27 cellular contexts compared by ENCODE assay signal in the genomic region with DNA sequence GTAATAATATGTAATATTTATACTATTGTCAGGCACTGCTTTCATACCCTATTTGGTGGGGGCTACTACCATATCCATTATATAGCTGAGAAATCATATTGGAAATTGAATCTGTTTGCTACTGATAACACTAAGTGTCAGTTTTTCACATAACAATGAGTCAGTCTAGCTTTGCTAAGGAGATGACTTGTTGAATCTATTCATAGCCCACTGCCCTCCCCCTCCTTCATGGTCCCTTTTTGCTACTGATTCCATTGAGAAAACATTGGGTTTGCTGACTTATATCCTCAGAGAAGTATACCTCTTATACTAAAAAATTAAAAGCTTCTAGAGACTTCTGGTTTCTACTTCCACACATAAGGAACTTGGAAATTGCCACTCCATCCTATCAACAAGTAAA.
"Had no signal": no experiment of that assay in that cellular context is flagged by ENCODE, and none has a peak within 500 bp of the region (broad histone marks: within the 10 kb centered on the region; RNA-seq: fewer than 3 reads in every experiment).

No MANE protein-coding gene starts in this region.

- H3K4me1 ChIP-seq: left lung, right atrium auricular region, right lobe of liver, stomach, testis, thyroid gland, upper lobe of right lung, uterus had no signal

- H3K4me3 ChIP-seq: left lung, lung, mucosa of descending colon, ovary, right atrium auricular region, right lobe of liver, skin epidermis, stomach, testis, thyroid gland, upper lobe of right lung, uterus had no signal

- H3K9me3 ChIP-seq: left lung, mucosa of descending colon, ovary, right atrium auricular region, right lobe of liver, stomach, testis, thyroid gland, upper lobe of right lung, uterus had no signal

- H3K27me3 ChIP-seq: left lung, ovary, right atrium auricular region, right lobe of liver, stomach, testis, thyroid gland, upper lobe of right lung, uterus had no signal

- ATAC-seq: left colon; left lung; mucosa of descending colon; naive thymus-derived CD4-positive, alpha-beta T cell; natural killer cell treated with Interleukin-12 subunit alpha and Interleukin-12 subunit beta and Interleukin-15 and Interleukin-18, amount 100 ng/mL, for 72 hours; right lobe of liver; stimulated activated naive B cell treated with anti-CD40 and anti-IgM and Interleukin-4, amounts not matched to agents 10 μg/mL and 1 μg/mL and 100 μg/mL, for 72 hours; stimulated activated naive CD8-positive, alpha-beta T cell treated with anti-CD3 and anti-CD28 coated beads, Interleukin-15, Interleukin-2, amounts not matched to agents 100 U/mL and 50 U/mL, for 24 hours; upper lobe of right lung had no signal

- H3K27ac ChIP-seq: left lung, ovary, right atrium auricular region, right lobe of liver, skin epidermis, stomach, testis, thyroid gland, upper lobe of right lung, uterus had no signal

- FAIRE-seq: islet of Langerhans, kidney had no signal

- DNase-seq: hippocampal formation; kidney; left colon; left lung; mesendoderm; midbrain; mucosa of descending colon; naive thymus-derived CD4-positive, alpha-beta T cell; ovary; right lobe of liver; stimulated activated CD4-positive, alpha-beta T cell treated with anti-CD3 and anti-CD28 coated beads, Interleukin-12 subunit alpha, Interleukin-12 subunit beta, amount 100 ng/mL, for 4 hours; stimulated activated CD4-positive, alpha-beta T cell treated with anti-CD3 and anti-CD28 coated beads, Interleukin-15, amount 100 ng/mL, for 24 hours; stimulated activated CD4-positive, alpha-beta T cell treated with anti-CD3 and anti-CD28 coated beads, Interleukin-2, amount 100 ng/mL, for 24 hours; stimulated activated CD4-positive, alpha-beta T cell treated with anti-CD3 and anti-CD28 coated beads, Interleukin-4, amount 100 ng/mL, for 1 hour; stimulated activated naive B cell treated with anti-CD40 and anti-IgM and Interleukin-4, amounts not matched to agents 10 μg/mL and 1 μg/mL and 100 μg/mL, for 72 hours; stimulated activated naive CD8-positive, alpha-beta T cell treated with anti-CD3 and anti-CD28 coated beads, Interleukin-15, Interleukin-2, amounts not matched to agents 100 U/mL and 50 U/mL, for 24 hours; stomach; testis; thyroid gland; trophoblast cell; upper lobe of right lung; uterus had no signal

- H3K36me3 ChIP-seq: left lung, ovary, right atrium auricular region, right lobe of liver, stomach, thyroid gland, upper lobe of right lung, uterus had no signal
